8 cellular contexts compared by ENCODE assay signal in genomic region chr7:154055489-154056106, GRCh38. TPM values are rescaled to one million over a fixed set of nuclear protein-coding genes. Genes with fewer than 3 reads are reported as not detected.
DNase-seq lines count a peak whose midpoint lies in the region; ATAC-seq and TF ChIP-seq lines count a peak whose summit lies in the region.
"Not testable (repeated sequence)": the region's sequence is repeated elsewhere in the genome, so short reads cannot be mapped to it uniquely, and the experiment has no call there.

No MANE protein-coding gene starts in this region.

- H3K4me3 ChIP-seq in HL-60 (replicated peaks; ENCODE audit: insufficient read depth, low read length); NT2/D1 (ENCODE audit: insufficient read length, low read depth): not testable (repeated sequence)

- POLR2A ChIA-PET in activated CD4-positive, alpha-beta T cell treated with anti-CD3 and anti-CD28 coated beads, Interleukin-2, amount 10 ng/mL, durations not matched to agents 7 days and 5 days (lab: Charles Lee) = not testable (repeated sequence)

- not testable (repeated sequence) for H3K4me1 ChIP-seq in NT2/D1 (ENCODE audit: insufficient read depth, insufficient read length); foreskin keratinocyte

- H3K9ac ChIP-seq in NT2/D1 (ENCODE audit: insufficient read length, low read depth) = not testable (repeated sequence)

- not testable (repeated sequence) for H3K4me3 Mint-ChIP-seq in activated CD4-positive, alpha-beta T cell treated with anti-CD3 and anti-CD28 coated beads, Interleukin-2, amount 10 ng/mL, durations not matched to agents 7 days and 5 days

- peaks cover 11% of the 10 kb centered on the region for H3K27me3 Mint-ChIP-seq in activated CD4-positive, alpha-beta T cell treated with anti-CD3 and anti-CD28 coated beads, Interleukin-2, amount 10 ng/mL, durations not matched to agents 7 days and 5 days

- not testable (repeated sequence) for H3K27ac Mint-ChIP-seq in activated CD4-positive, alpha-beta T cell treated with anti-CD3 and anti-CD28 coated beads, Interleukin-2, amount 10 ng/mL, durations not matched to agents 7 days and 5 days

- in situ Hi-C loops in Caki2 (cut with HindIII; ENCODE audit: low pct_unique_long_range_greater_than_20kb, low sequenced_read_pairs); T47D (cut with HindIII; ENCODE audit: low pct_unique_long_range_greater_than_20kb, low sequenced_read_pairs): not testable (repeated sequence)

- H3K36me3 Mint-ChIP-seq in activated CD4-positive, alpha-beta T cell treated with anti-CD3 and anti-CD28 coated beads, Interleukin-2, amount 10 ng/mL, durations not matched to agents 7 days and 5 days (ENCODE audit: low read depth) = not testable (repeated sequence)

- not testable (repeated sequence) for H3K27ac ChIP-seq in HL-60 (replicated peaks); foreskin keratinocyte

- DNase-seq in Caki2 (ENCODE audit: low read depth) = peak; percentile 34
- DNase-seq in HL-60 (ENCODE audit: low read depth in 1 of 2, low spot score in 1 of 2) = peak; percentile 16 to 23
- DNase-seq in NT2/D1 (ENCODE audit: low read depth, low spot score) = peak; percentile 69
- peak; percentile 37 for DNase-seq in activated CD4-positive, alpha-beta T cell treated with anti-CD3 and anti-CD28 coated beads, Interleukin-2, amount 10 ng/mL, durations not matched to agents 7 days and 5 days
- peak; percentile 45 to 55 for DNase-seq in T47D (ENCODE audit: low read depth in 1 of 2, low spot score in 1 of 2)
- DNase-seq in foreskin keratinocyte = peak in 1 of 2 donors; percentile 23
- peak; percentile 40 to 62 for DNase-seq in lung microvascular endothelial cell (ENCODE audit: low read depth in 2 of 2)
- peak; percentile 3 for DNase-seq in smooth muscle cell of the brain vasculature (ENCODE audit: low read depth, low spot score)

- CTCF ChIA-PET in activated CD4-positive, alpha-beta T cell treated with anti-CD3 and anti-CD28 coated beads, Interleukin-2, amount 10 ng/mL, durations not matched to agents 7 days and 5 days (lab: Charles Lee) = not testable (repeated sequence)

- ATAC-seq in foreskin keratinocyte = peak; percentile 53

- TF ChIP-seq CTCF in HL-60 (IDR thresholded peaks at IDR 0.05; ENCODE audit: insufficient read depth, low read length); foreskin keratinocyte (conservative IDR thresholded peaks at IDR 0.05): not testable (repeated sequence)

- H3K9me3 ChIP-seq in NT2/D1 (ENCODE audit: insufficient read depth, low read length) = not testable (repeated sequence)

- H3K36me3 ChIP-seq in NT2/D1 (ENCODE audit: insufficient read depth, insufficient read length, low read length) = not testable (repeated sequence)

- not testable (repeated sequence) for H3K4me1 Mint-ChIP-seq in activated CD4-positive, alpha-beta T cell treated with anti-CD3 and anti-CD28 coated beads, Interleukin-2, amount 10 ng/mL, durations not matched to agents 7 days and 5 days

- not testable (repeated sequence) for H3K9me3 Mint-ChIP-seq in activated CD4-positive, alpha-beta T cell treated with anti-CD3 and anti-CD28 coated beads, Interleukin-2, amount 10 ng/mL, durations not matched to agents 7 days and 5 days

- not testable (repeated sequence) for H3K27me3 ChIP-seq in HL-60 (ENCODE audit: insufficient read depth, poor library complexity, severe bottlenecking); NT2/D1 (ENCODE audit: insufficient read depth, insufficient read length); foreskin keratinocyte

RNA-seq across cellular contexts. Expression of gene DPP6, which starts 3.4 kb away (rescaled TPM):
- total RNA-seq in Caki2 (2014; rRNA removed; shearing (Covaris generic); ENCODE audit: low replicate concordance) = not detected in 2 replicates
- not detected for total RNA-seq in activated CD4-positive, alpha-beta T cell treated with anti-CD3 and anti-CD28 coated beads, Interleukin-2, amount 10 ng/mL, durations not matched to agents 7 days and 5 days
- not detected in 2 replicates for total RNA-seq in foreskin keratinocyte
- not detected in 2 replicates for polyA plus RNA-seq in foreskin keratinocyte
- not detected in 2 replicates for total RNA-seq in lung microvascular endothelial cell
